Comparison of ENCODE assay signal across 14 cellular contexts in genomic region chr2:64296150-64296500, GRCh38.
A peak's percentile ranks its signal among the peaks of the same experiment; 100 is the strongest.
DNase-seq lines count a peak whose midpoint lies in the region; ATAC-seq and TF ChIP-seq lines count a peak whose summit lies in the region.
"Had no signal": no experiment of that assay in that cellular context is flagged by ENCODE, and none has a peak within 500 bp of the region (broad histone marks: within the 10 kb centered on the region; RNA-seq: fewer than 3 reads in every experiment).

No MANE protein-coding gene starts in this region.

- no peak overlapping the region for H3K27ac ChIP-seq in testis
- H3K27ac ChIP-seq: BLaER1 treated with 17β-estradiol and CSF1 and Interleukin-3, amounts not matched to agents 10 nM and 100 nM; psoas muscle; suprapubic skin had no signal

- intact Hi-C loops in testis (cut with DNase I; ENCODE audit: low total_unique reads): no loop called here

- ATAC-seq in GM19467 (IDR thresholded peaks at IDR 0.05; ENCODE audit: unreplicated experiment): no peak
- ATAC-seq: psoas muscle had no signal

- no peak for TF ChIP-seq POLR2A in testis (IDR thresholded peaks at IDR 0.05)

- TF ChIP-seq CTCF in testis (IDR thresholded peaks at IDR 0.05): no peak

- H3K36me3 ChIP-seq in testis (ENCODE audit: low read depth, missing control alignments): no peaks in the 10 kb centered on the region
- H3K36me3 ChIP-seq: suprapubic skin had no signal

- H3K27me3 ChIP-seq in testis: no peaks in the 10 kb centered on the region
- H3K27me3 ChIP-seq: BLaER1 treated with 17β-estradiol and CSF1 and Interleukin-3, amounts not matched to agents 10 nM and 100 nM; suprapubic skin had no signal

- H3K4me3 ChIP-seq in testis: no peak overlapping the region
- H3K4me3 ChIP-seq: BLaER1 treated with 17β-estradiol and CSF1 and Interleukin-3, amounts not matched to agents 10 nM and 100 nM; psoas muscle; suprapubic skin had no signal

- no peaks in the 10 kb centered on the region for H3K4me1 ChIP-seq in testis
- H3K4me1 ChIP-seq: psoas muscle, suprapubic skin had no signal

- no peaks in the 10 kb centered on the region for H3K9me3 ChIP-seq in testis
- H3K9me3 ChIP-seq: psoas muscle, suprapubic skin had no signal

- peak; percentile 37 for DNase-seq in stimulated activated CD4-positive, alpha-beta T cell treated with anti-CD3 and anti-CD28 coated beads, Interleukin-1b, Interleukin-23, amount 100 ng/mL, for 48 hours
- DNase-seq in stimulated activated CD4-positive, alpha-beta T cell treated with anti-CD3 and anti-CD28 coated beads, Interleukin-12 subunit alpha, Interleukin-12 subunit beta, amount 100 ng/mL, for 4 hours: no peak
- DNase-seq in NCI-H69 (lab: John Stamatoyannopoulos, UW): peak; percentile 15
- DNase-seq in hippocampal formation (lab: John Stamatoyannopoulos, UW): peak; percentile 28 to 93
- peak; percentile 41 for DNase-seq in testis
- DNase-seq in NCI-H2227 treated with DMSO at 0.1 percent for 48 hours (lab: John Stamatoyannopoulos, UW): no peak
- no peak for DNase-seq in NCI-H1436 (lab: John Stamatoyannopoulos, UW)
- DNase-seq: activated naive CD8-positive, alpha-beta T cell treated with anti-CD3 and anti-CD28 coated beads, Interleukin-2, amount 10 ng/mL, durations not matched to agents 7 days and 5 days; NCI-H2171; OCI-M1; psoas muscle had no signal

- 22 to 35% methylated on average over 4 of the region's 4 CpGs for WGBS in testis, 2 donors

Comparison
In these comparisons a context has a peak if more than half of its experiments do, and no peak if none do; other contexts are left out.
1. DNase-seq: peak in stimulated activated CD4-positive, alpha-beta T cell treated with anti-CD3 and anti-CD28 coated beads, Interleukin-1b, Interleukin-23, amount 100 ng/mL, for 48 hours (single experiment), NCI-H69 (single experiment), hippocampal formation (2 of 2) and testis (single experiment); none in stimulated activated CD4-positive, alpha-beta T cell treated with anti-CD3 and anti-CD28 coated beads, Interleukin-12 subunit alpha, Interleukin-12 subunit beta, amount 100 ng/mL, for 4 hours (single experiment), NCI-H2227 treated with DMSO at 0.1 percent for 48 hours (single experiment) and NCI-H1436 (single experiment).